In the genomic region with DNA sequence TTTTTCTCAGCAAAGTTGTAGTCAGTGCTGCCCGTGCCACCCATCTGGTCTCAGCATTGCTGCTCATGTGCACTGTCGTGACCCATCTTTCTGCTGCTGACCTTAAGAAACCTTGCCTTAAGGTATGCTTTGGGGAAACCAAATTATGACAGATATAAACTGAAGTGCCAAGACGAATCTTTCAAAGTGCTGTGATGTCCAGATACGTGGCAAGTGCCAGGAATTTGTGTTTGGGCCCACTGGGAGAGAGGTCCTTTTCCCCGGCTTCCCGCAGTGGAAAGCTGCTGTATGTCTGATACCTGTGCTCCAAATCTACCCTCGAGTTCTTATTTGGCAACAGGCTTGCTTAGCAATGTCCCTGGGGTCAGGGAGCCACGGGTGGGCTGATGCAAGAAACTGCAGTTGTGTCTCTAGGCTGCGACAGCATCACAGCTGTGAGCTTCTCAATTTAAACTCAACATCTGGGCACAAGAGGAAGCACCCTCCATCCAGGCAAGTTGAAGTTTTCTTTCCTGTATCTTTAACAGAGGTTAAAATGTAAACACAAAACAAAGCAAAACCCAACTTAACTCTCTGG, we compare ENCODE assay signal across 27 cellular contexts. TPM values are rescaled to one million over a fixed set of nuclear protein-coding genes. Genes with fewer than 3 reads are reported as not detected.
DNase-seq lines count a peak whose midpoint lies in the region; FAIRE-seq and TF ChIP-seq lines count a peak whose summit lies in the region.
"Had no signal": no experiment of that assay in that cellular context is flagged by ENCODE, and none has a peak within 500 bp of the region (broad histone marks: within the 10 kb centered on the region; RNA-seq: fewer than 3 reads in every experiment).

No MANE protein-coding gene starts in this region.

- H3K27ac ChIP-seq in BLaER1 (peak overlapping the region; percentile 62; the same call in 1 of the 2 replicates), H1 (ENCODE audit: low read depth, low read length) (no peak overlapping the region), stomach (peak overlapping the region; percentile 61 to 86 (median 76))
- H3K27ac ChIP-seq: SJSA1 had no signal

- 0 out of 2 replicates have a peak overlapping the region, but pooled peaks have one; percentile 45 for H2BK12ac ChIP-seq in H1 (ENCODE audit: low read depth, low read length)

- peaks cover 16% of the 10 kb centered on the region; the same call in 1 of the 2 replicates for H3K4me1 ChIP-seq in BLaER1
- H3K4me1 ChIP-seq in H1 (replicated peaks in 1 of 4; ENCODE audit: control insufficient read depth in 3 of 4, insufficient read depth in 4 of 4, low read length in 3 of 4): no peaks in the 10 kb centered on the region
- H3K4me1 ChIP-seq in stomach: peaks cover 15 to 37% (median 29%) of the 10 kb centered on the region in 4 donors
- H3K4me1 ChIP-seq: BE2C, SJSA1 had no signal

- H3K9me3 ChIP-seq in BLaER1 (no peaks in the 10 kb centered on the region), H1 (ENCODE audit: insufficient read depth in 2 of 2, low read depth in 1 of 2, low read length in 1 of 2) (no peaks in the 10 kb centered on the region), stomach (no peaks in the 10 kb centered on the region)
- H3K9me3 ChIP-seq: BE2C, SJSA1 had no signal

- POLR2A ChIA-PET in H1 (lab: Charles Lee; ENCODE audit: partially characterized antibody): interaction anchor here (1.3 kb wide), 1 partner anchor 12 kb away, joined by 3 read pairs; no protein-coding TSS in a partner anchor
- POLR2A ChIA-PET in activated CD4-positive, alpha-beta memory T cell treated with anti-CD3 and anti-CD28 coated beads for 36 hours (lab: Charles Lee): no interaction called here

- H2BK5ac ChIP-seq in H1 (ENCODE audit: low read depth, low read length): no peak overlapping the region

- no peak overlapping the region for H3K56ac ChIP-seq in H1 (replicated peaks; ENCODE audit: insufficient read length, low read depth, low read length)

- H4K20me1 ChIP-seq in BLaER1 (no peaks in the 10 kb centered on the region), H1 (replicated peaks in 1 of 2; ENCODE audit: control insufficient read depth in 1 of 2, insufficient read depth in 2 of 2, low read length in 2 of 2) (no peaks in the 10 kb centered on the region)

- 85% methylated on average over 9 of the region's 9 CpGs; no CpG with 5 or more reads in 1 of the 2 experiments for WGBS in H1 (ENCODE audit: extremely low coverage in 1 of 2, insufficient coverage in 1 of 2, insufficient read length in 1 of 2, insufficient replicate concordance in 2 of 2, low coverage in 1 of 2, low lambda C conversion rate in 2 of 2, missing lambda C conversion rate in 1 of 2), 2 experiments
- 54 to 74% (median 63%) methylated on average over 9 of the region's 9 CpGs for WGBS in stomach, 5 donors

- H3K79me2 ChIP-seq in H1 (ENCODE audit: control insufficient read depth in 1 of 2, insufficient read depth in 2 of 2, low read length in 2 of 2): no peaks in the 10 kb centered on the region

- H4K91ac ChIP-seq in H1 (replicated peaks; ENCODE audit: insufficient read length, low read length): no peak overlapping the region

- no peaks in the 10 kb centered on the region for H3K36me3 Mint-ChIP-seq in activated CD4-positive, alpha-beta memory T cell treated with anti-CD3 and anti-CD28 coated beads for 36 hours
- H3K36me3 Mint-ChIP-seq: CD4-positive, CD25-positive, alpha-beta regulatory T cell had no signal

- TF ChIP-seq EP300 in H1 (IDR thresholded peaks at IDR 0.05; ENCODE audit: borderline replicate concordance in 1 of 2, low read depth in 2 of 2, low read length in 2 of 2) (no peak), stomach (IDR thresholded peaks at IDR 0.05) (no peak)

- CTCF ChIA-PET in H1 (lab: Charles Lee; ENCODE audit: partially characterized antibody): interaction anchor here (1.0 to 1.4 kb wide), 4 partner anchors 12 to 337 kb away, joined by 3 to 6 read pairs (median 3); no protein-coding TSS in a partner anchor
- CTCF ChIA-PET in activated CD4-positive, alpha-beta memory T cell treated with anti-CD3 and anti-CD28 coated beads for 36 hours (lab: Charles Lee): no interaction called here

- no peak overlapping the region for H2BK120ac ChIP-seq in H1 (replicated peaks; ENCODE audit: low read depth, low read length)

- H3K23me2 ChIP-seq in H1 (ENCODE audit: low read depth, low read length): no peaks in the 10 kb centered on the region

- no peaks in the 10 kb centered on the region for H3K4me1 Mint-ChIP-seq in activated CD4-positive, alpha-beta memory T cell treated with anti-CD3 and anti-CD28 coated beads for 36 hours (ENCODE audit: low read depth)
- H3K4me1 Mint-ChIP-seq: CD4-positive, CD25-positive, alpha-beta regulatory T cell had no signal

- H2AFZ ChIP-seq in H1 (ENCODE audit: low read length): peak overlapping the region; percentile 79; the same call in 1 of the 2 replicates

- H2BK20ac ChIP-seq in H1 (ENCODE audit: low read length): peak overlapping the region; percentile 11; the same call in 1 of the 2 replicates

- no peak for TF ChIP-seq POLR2A in H1 (IDR thresholded peaks at IDR 0.05; ENCODE audit: control extremely low read depth in 1 of 2, low read depth in 2 of 2, low read length in 2 of 2)
- no peak for TF ChIP-seq POLR2A in stomach (IDR thresholded peaks at IDR 0.05)
- TF ChIP-seq POLR2A in GM12892 (IDR thresholded peaks at IDR 0.05; ENCODE audit: low read depth, low read length): no peak

- intact Hi-C loops in stomach (cut with DNase I; ENCODE audit: low total_unique reads): no loop called here
- intact Hi-C loops in activated CD4-positive, alpha-beta memory T cell treated with anti-CD3 and anti-CD28 coated beads for 36 hours (cut with micrococcal nuclease): no loop called here

- H3K9ac ChIP-seq in BLaER1 (no peak overlapping the region; the same call in 1 of the 2 replicates), H1 (replicated peaks in 1 of 4; ENCODE audit: extremely low read depth in 1 of 4, low read depth in 3 of 4, low read length in 3 of 4) (no peak overlapping the region; a peak in 1 of 7 replicates)

- H3K18ac ChIP-seq in H1 (ENCODE audit: extremely low read depth, low read length): peak overlapping the region; percentile 21; the same call in 1 of the 2 replicates

- peak overlapping the region; percentile 22 for H3K4me2 ChIP-seq in BLaER1
- H3K4me2 ChIP-seq in H1 (ENCODE audit: insufficient read depth in 1 of 2, low read depth in 2 of 2, low read length in 2 of 2): no peak overlapping the region

- H3K4me3 ChIP-seq in BLaER1 (no peak overlapping the region), H1 (ENCODE audit: extremely low read depth in 1 of 4, insufficient read depth in 2 of 4, low read depth in 3 of 4, low read length in 4 of 4) (no peak overlapping the region), stomach (no peak overlapping the region)
- H3K4me3 ChIP-seq: K562, SJSA1 had no signal

- no peak overlapping the region for H3K27ac Mint-ChIP-seq in activated CD4-positive, alpha-beta memory T cell treated with anti-CD3 and anti-CD28 coated beads for 36 hours
- H3K27ac Mint-ChIP-seq: CD4-positive, CD25-positive, alpha-beta regulatory T cell had no signal

- no peak overlapping the region for H3K4me3 Mint-ChIP-seq in activated CD4-positive, alpha-beta memory T cell treated with anti-CD3 and anti-CD28 coated beads for 36 hours
- H3K4me3 Mint-ChIP-seq: CD4-positive, CD25-positive, alpha-beta regulatory T cell had no signal

- H2BK15ac ChIP-seq in H1 (ENCODE audit: low read length): no peak overlapping the region

- no peaks in the 10 kb centered on the region for H3K79me1 ChIP-seq in H1 (ENCODE audit: low read depth, low read length)

- no peak for TF ChIP-seq CTCF in H1 (IDR thresholded peaks at IDR 0.05; ENCODE audit: control extremely low read depth in 1 of 3, insufficient read depth in 1 of 3, low read depth in 1 of 3, low read length in 3 of 3)
- no peak for TF ChIP-seq CTCF in stomach (IDR thresholded peaks at IDR 0.05)

- no peak for FAIRE-seq in H1 (lab: Jason Lieb, UNC)
- FAIRE-seq in GM12892 (lab: Jason Lieb, UNC): no peak
- FAIRE-seq: G401.6, K562 had no signal

- H3K27me3 Mint-ChIP-seq in activated CD4-positive, alpha-beta memory T cell treated with anti-CD3 and anti-CD28 coated beads for 36 hours: no peaks in the 10 kb centered on the region

- H3K27me3 ChIP-seq in BLaER1: no peaks in the 10 kb centered on the region
- H3K27me3 ChIP-seq in H1 (replicated peaks in 1 of 4; ENCODE audit: control insufficient read depth in 3 of 4, extremely low read depth in 1 of 4, insufficient read depth in 3 of 4, low read length in 3 of 4): no peaks in the 10 kb centered on the region
- H3K27me3 ChIP-seq in stomach: no peaks in the 10 kb centered on the region
- H3K27me3 ChIP-seq: BE2C, SJSA1 had no signal

- no peak overlapping the region for H4K8ac ChIP-seq in H1 (ENCODE audit: extremely low read depth, insufficient read depth, low read length)

- no peak overlapping the region for H3K4ac ChIP-seq in H1 (replicated peaks; ENCODE audit: insufficient read length, low read depth, low read length)

- no peak overlapping the region for H3K14ac ChIP-seq in H1 (ENCODE audit: insufficient read length)

- H3K23ac ChIP-seq in H1 (ENCODE audit: insufficient read length): no peak overlapping the region

- H3K9me3 Mint-ChIP-seq in activated CD4-positive, alpha-beta memory T cell treated with anti-CD3 and anti-CD28 coated beads for 36 hours: peaks cover 4% of the 10 kb centered on the region

- no peak overlapping the region for H4K5ac ChIP-seq in H1 (ENCODE audit: insufficient read length, low read depth, low read length)

- no peak for TF ChIP-seq RAD21 in H1 (IDR thresholded peaks at IDR 0.05 in 1 of 2, conservative IDR thresholded peaks at IDR 0.05 in 1 of 2; ENCODE audit: low read depth in 2 of 2, low read length in 2 of 2)

- DNase-seq in MV-4-11 (lab: John Stamatoyannopoulos, UW): peak; percentile 30
- no peak for DNase-seq in H1 (ENCODE audit: low read depth in 1 of 2, low spot score in 2 of 2)
- DNase-seq in stomach: no peak
- no peak for DNase-seq in GM12892 (ENCODE audit: insufficient read length)
- DNase-seq in NCI-H2196 treated with DMSO at 0.1 percent for 48 hours (lab: John Stamatoyannopoulos, UW; ENCODE audit: unreplicated experiment): no peak
- no peak for DNase-seq in activated CD4-positive, alpha-beta memory T cell treated with anti-CD3 and anti-CD28 coated beads for 36 hours
- DNase-seq: ACHN; BE2C; CD4-positive, CD25-positive, alpha-beta regulatory T cell; DMS153; H7; Kasumi-1; NCI-H1105 treated with DMSO at 0.1 percent for 48 hours; NCI-H146; NCI-H1930; NCI-H2107; NCI-H446; NCI-H524 treated with DMSO at 0.1 percent for 48 hours; NCI-H82; Right ventricle myocardium superior; RPMI8226 had no signal

- H3K36me3 ChIP-seq in BLaER1: no peaks in the 10 kb centered on the region
- no peaks in the 10 kb centered on the region for H3K36me3 ChIP-seq in H1 (ENCODE audit: control insufficient read depth in 2 of 4, insufficient read depth in 4 of 4, low read length in 3 of 4)
- no peaks in the 10 kb centered on the region for H3K36me3 ChIP-seq in stomach
- H3K36me3 ChIP-seq: BE2C, SJSA1 had no signal

- H2AK5ac ChIP-seq in H1 (ENCODE audit: low read depth, low read length): no peak overlapping the region

RNA-seq across cellular contexts. Expression of a gene that starts 30.3 kb away (rescaled TPM):
- total RNA-seq in H1 (2021; fragmentation: NEBNext Ultra II Directional; extraction: Animal tissue kit (Norgen Biotek cat#: 25700)): 16.7 and 21.2 TPM in 2 replicates
- polyA plus RNA-seq in H1 (2011; rRNA removed) (22.7 and 31.2 TPM in 2 replicates), stomach (10 to 100 TPM in 1 of 3 donors, 1 to 10 TPM in 2; 6.4 to 12.4 (median 9.8) TPM)
- polyA plus RNA-seq in H1 (2011; cell fraction: cytosol; rRNA removed): 13.6 TPM
- polyA plus RNA-seq in H1 (2011; cell fraction: nucleus; rRNA removed): 39.3 TPM
- 17.8 to 24.5 TPM (median 19.6 TPM) in 4 replicates for polyA plus RNA-seq in H1 (2012, experiment 1 of 2)
- polyA plus RNA-seq in H1 (2012, experiment 2 of 2): 2.6 TPM
- 8.0 TPM for polyA plus RNA-seq in H1 (2013, experiment 1 of 2)
- 7.7 TPM for polyA plus RNA-seq in H1 (2013, experiment 2 of 2)
- 56.6 and 76.8 TPM in 2 replicates for polyA minus RNA-seq in H1 (2011; rRNA and poly(A)+ RNA removed)
- 25.2 TPM for polyA minus RNA-seq in H1 (2011; cell fraction: cytosol; rRNA and poly(A)+ RNA removed)
- polyA minus RNA-seq in H1 (2011; cell fraction: nucleus; rRNA and poly(A)+ RNA removed): 48.8 TPM
- total RNA-seq in stomach: 100 to 1,000 TPM in 1 of 5 donors, 10 to 100 TPM in 2, 1 to 10 TPM in 2; 7.2 to 169 (median 14.2) TPM
- polyA plus RNA-seq in GM12892 (2012; ENCODE audit: missing spikeins): not detected
- not detected for total RNA-seq in activated CD4-positive, alpha-beta memory T cell treated with anti-CD3 and anti-CD28 coated beads for 36 hours
- total RNA-seq: CD4-positive, CD25-positive, alpha-beta regulatory T cell; HT1080; K562; M059J; Right ventricle myocardium superior had no signal
- polyA plus RNA-seq: CD4-positive, CD25-positive, alpha-beta regulatory T cell; K562 had no signal

Comparison
In these comparisons a context has a peak if more than half of its experiments do, and no peak if none do; other contexts are left out.
1. RNA of a gene that starts 30.3 kb away (total RNA-seq): 16.7 to 21.2 TPM in H1 and 7.2 to 169 TPM in stomach; not detected in activated CD4-positive, alpha-beta memory T cell treated with anti-CD3 and anti-CD28 coated beads for 36 hours; every median in the first group is over 4 times any median in the second.